ENCODE assay signal across 9 cellular contexts in genomic region chr16:53744449-53744848, GRCh38. TPM values are rescaled to one million over a fixed set of nuclear protein-coding genes. Genes with fewer than 3 reads are reported as not detected.
DNase-seq lines count a peak whose midpoint lies in the region; ATAC-seq and TF ChIP-seq lines count a peak whose summit lies in the region.
"Had no signal": no experiment of that assay in that cellular context is flagged by ENCODE, and none has a peak within 500 bp of the region (broad histone marks: within the 10 kb centered on the region; RNA-seq: fewer than 3 reads in every experiment).

No MANE protein-coding gene starts in this region.

- no peak overlapping the region for H2AK5ac ChIP-seq in trophoblast cell (ENCODE audit: low read length)

- H3K4me1 ChIP-seq in osteoblast (ENCODE audit: insufficient read depth, low read length) = peaks cover 29% of the 10 kb centered on the region
- no peaks in the 10 kb centered on the region for H3K4me1 ChIP-seq in trophoblast cell (ENCODE audit: control insufficient read depth in 1 of 2, insufficient read depth in 2 of 2, low read length in 2 of 2)

- peaks cover 9% of the 10 kb centered on the region for H3K9me3 Mint-ChIP-seq in activated naive CD4-positive, alpha-beta T cell treated with anti-CD3 and anti-CD28 coated beads, Interleukin-2, amount 50 U/mL, for 24 hours

- no peak overlapping the region for H2BK5ac ChIP-seq in trophoblast cell (ENCODE audit: low read depth, low read length, poor library complexity)

- H3K4me2 ChIP-seq in osteoblast (ENCODE audit: insufficient read depth, low read length) (peak overlapping the region; percentile 81), trophoblast cell (ENCODE audit: low read length) (no peak overlapping the region)

- no peak overlapping the region for H3K18ac ChIP-seq in trophoblast cell (ENCODE audit: low read length)

- no peak overlapping the region for H3K9ac ChIP-seq in trophoblast cell (ENCODE audit: low read length)

- H4K8ac ChIP-seq in trophoblast cell (ENCODE audit: low read depth, low read length) = no peak overlapping the region

- no peak overlapping the region for H4K12ac ChIP-seq in trophoblast cell (ENCODE audit: low read depth, low read length)

- H2BK120ac ChIP-seq in trophoblast cell (ENCODE audit: insufficient read depth, low read length, poor library complexity) = no peak overlapping the region

- peak; percentile 32 for DNase-seq in KBM-7
- DNase-seq in osteoblast (ENCODE audit: insufficient read length, low spot score, missing footprints) = no peak
- DNase-seq in trophoblast cell = no peak
- DNase-seq in ecto neural progenitor cell (ENCODE audit: low spot score) = no peak
- DNase-seq: NCI-H524 had no signal

- H3K9me3 ChIP-seq in osteoblast (ENCODE audit: low read depth, low read length) = no peaks in the 10 kb centered on the region
- H3K9me3 ChIP-seq in trophoblast cell (ENCODE audit: insufficient read depth, low read depth, low read length) = no peaks in the 10 kb centered on the region

- peaks cover 12% of the 10 kb centered on the region for H3K36me3 Mint-ChIP-seq in activated naive CD4-positive, alpha-beta T cell treated with anti-CD3 and anti-CD28 coated beads, Interleukin-2, amount 50 U/mL, for 24 hours

- H3K27ac ChIP-seq in osteoblast (ENCODE audit: low read depth, low read length) = peak overlapping the region; percentile 98
- H3K27ac ChIP-seq in trophoblast cell (ENCODE audit: low read depth, low read length) = no peak overlapping the region

- H3K14ac ChIP-seq in trophoblast cell (ENCODE audit: low read length) = no peak overlapping the region

- TF ChIP-seq CTCF in osteoblast (IDR thresholded peaks at IDR 0.05; ENCODE audit: extremely low read depth, low read depth, low read length) = no peak

- no peaks in the 10 kb centered on the region for H3K27me3 Mint-ChIP-seq in activated naive CD4-positive, alpha-beta T cell treated with anti-CD3 and anti-CD28 coated beads, Interleukin-2, amount 50 U/mL, for 24 hours

- whole genome bisulfite sequencing in trophoblast cell (ENCODE audit: extremely low coverage, insufficient coverage, insufficient read length) = no CpG with 5 or more reads among the region's 3 CpGs

- H3K4me3 Mint-ChIP-seq in activated naive CD4-positive, alpha-beta T cell treated with anti-CD3 and anti-CD28 coated beads, Interleukin-2, amount 50 U/mL, for 24 hours = peak overlapping the region; percentile 43

- H3K4ac ChIP-seq in trophoblast cell (ENCODE audit: low read depth, low read length) = no peak overlapping the region

- H3K23ac ChIP-seq in trophoblast cell (ENCODE audit: low read length) = no peak overlapping the region

- in situ Hi-C loops in KBM-7 (cut with MboI; ENCODE audit: low pct_unique_long_range_greater_than_20kb, low sequenced_read_pairs) = no loop called here

- peaks cover 57% of the 10 kb centered on the region for H3K4me1 Mint-ChIP-seq in activated naive CD4-positive, alpha-beta T cell treated with anti-CD3 and anti-CD28 coated beads, Interleukin-2, amount 50 U/mL, for 24 hours

- H2BK12ac ChIP-seq in trophoblast cell (ENCODE audit: low read length) = no peak overlapping the region

- H3K4me3 ChIP-seq in osteoblast (ENCODE audit: insufficient read depth, low read length) = no peak overlapping the region
- no peak overlapping the region for H3K4me3 ChIP-seq in trophoblast cell (ENCODE audit: low read depth, low read length)
- H3K4me3 ChIP-seq: ascending aorta had no signal

- H3K36me3 ChIP-seq in osteoblast (ENCODE audit: insufficient read depth, low read length) (no peaks in the 10 kb centered on the region), trophoblast cell (ENCODE audit: control insufficient read depth in 1 of 2, insufficient read depth in 2 of 2, low read length in 2 of 2) (no peaks in the 10 kb centered on the region)
- H3K36me3 ChIP-seq: ascending aorta had no signal

- H4K91ac ChIP-seq in trophoblast cell (ENCODE audit: low read depth, low read length) = no peak overlapping the region

- H3K79me1 ChIP-seq in trophoblast cell (ENCODE audit: low read length) = no peaks in the 10 kb centered on the region

- ATAC-seq in GM18498 (IDR thresholded peaks at IDR 0.05; ENCODE audit: unreplicated experiment) (peak; percentile 45), GM18868 (IDR thresholded peaks at IDR 0.05; ENCODE audit: unreplicated experiment) (no peak)

- H2AFZ ChIP-seq in osteoblast (ENCODE audit: low read length) = no peak overlapping the region
- H2AFZ ChIP-seq in trophoblast cell (ENCODE audit: insufficient read depth, low read length, poor library complexity) = no peak overlapping the region

- peaks cover 65% of the 10 kb centered on the region for H3K79me2 ChIP-seq in osteoblast (ENCODE audit: insufficient read depth, low read length)
- H3K79me2 ChIP-seq in trophoblast cell (ENCODE audit: control insufficient read depth, insufficient read depth, low read length, poor library complexity) = no peaks in the 10 kb centered on the region

- H4K20me1 ChIP-seq in osteoblast (ENCODE audit: insufficient read depth, low read length) = no peaks in the 10 kb centered on the region

- H3K27ac Mint-ChIP-seq in activated naive CD4-positive, alpha-beta T cell treated with anti-CD3 and anti-CD28 coated beads, Interleukin-2, amount 50 U/mL, for 24 hours = peak overlapping the region; percentile 1

- H3K27me3 ChIP-seq in osteoblast (ENCODE audit: insufficient read depth, low read length) = no peaks in the 10 kb centered on the region
- no peaks in the 10 kb centered on the region for H3K27me3 ChIP-seq in trophoblast cell (ENCODE audit: insufficient read depth, low read length)
- H3K27me3 ChIP-seq: ascending aorta had no signal

RNA-seq across cellular contexts. Expression of gene FTO, which starts 40.5 kb away (rescaled TPM):
- total RNA-seq in osteoblast = 142 and 152 TPM in 2 replicates
- polyA plus RNA-seq in trophoblast cell (2013) = 36.4 and 40.5 TPM in 2 replicates

RNA-seq across cellular contexts. Expression of gene RPGRIP1L, which starts 40.8 kb away (rescaled TPM):
- total RNA-seq in osteoblast = 14.1 TPM in 2 replicates
- 6.7 and 7.3 TPM in 2 replicates for polyA plus RNA-seq in trophoblast cell (2013)
